Comparison of ENCODE assay signal across 27 cellular contexts in the genomic region with DNA sequence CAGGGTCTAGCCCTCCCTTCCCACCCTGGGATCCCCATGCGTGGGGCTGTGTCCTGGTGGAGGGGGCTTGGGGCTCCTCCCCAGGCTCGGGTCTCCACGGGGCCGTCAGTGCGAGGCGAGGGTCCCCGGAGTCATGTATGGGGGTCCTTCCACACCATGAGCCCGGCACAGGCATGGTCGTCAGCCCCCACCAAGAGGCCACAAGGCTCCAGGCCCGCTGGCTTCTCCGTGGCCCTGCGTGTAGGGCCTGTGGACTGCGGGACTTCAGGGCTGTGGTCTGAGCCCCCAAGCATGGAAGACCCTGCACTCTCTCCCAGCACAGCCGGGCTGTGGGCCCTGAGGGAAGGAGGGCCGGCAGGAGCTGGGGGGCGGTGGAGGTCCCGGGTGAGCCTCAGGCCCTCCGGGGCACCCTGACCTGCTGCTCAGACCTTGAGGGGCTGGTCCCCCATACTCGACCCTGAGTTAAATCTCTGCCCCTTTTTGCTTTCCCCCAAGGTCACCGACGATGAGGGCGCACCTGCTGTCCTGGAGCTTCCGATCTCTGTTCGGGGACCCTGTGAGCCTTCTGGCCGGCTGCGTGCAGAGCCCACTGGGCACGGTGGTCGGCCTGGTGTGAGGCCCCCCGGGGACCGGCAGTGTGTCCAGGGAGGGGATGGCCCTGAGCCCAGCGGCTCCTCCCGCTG. TPM values are rescaled to one million over a fixed set of nuclear protein-coding genes. Genes with fewer than 3 reads are reported as not detected.
DNase-seq lines count a peak whose midpoint lies in the region; ATAC-seq, FAIRE-seq and TF ChIP-seq lines count a peak whose summit lies in the region.
"Had no signal": no experiment of that assay in that cellular context is flagged by ENCODE, and none has a peak within 500 bp of the region (broad histone marks: within the 10 kb centered on the region; RNA-seq: fewer than 3 reads in every experiment).

No MANE protein-coding gene starts in this region.

- ATAC-seq in body of pancreas (no peak), lower lobe of right lung (no peak)
- ATAC-seq: activated CD4-positive, CD25-positive, alpha-beta regulatory T cell treated with anti-CD3 and anti-CD28 coated beads, Interleukin-2, amount 50 U/mL, for 24 hours; activated CD8-positive, alpha-beta T cell treated with anti-CD3 and anti-CD28 coated beads for 36 hours; HCT116; K562; left lung; mucosa of descending colon; stimulated activated naive CD8-positive, alpha-beta T cell treated with anti-CD3 and anti-CD28 coated beads, Interleukin-15, Interleukin-2, amounts not matched to agents 100 U/mL and 50 U/mL, for 24 hours had no signal

- H3K9me3 ChIP-seq in body of pancreas: no peaks in the 10 kb centered on the region
- H3K9me3 ChIP-seq in lower lobe of right lung: no peaks in the 10 kb centered on the region
- no peaks in the 10 kb centered on the region for H3K9me3 ChIP-seq in subcutaneous abdominal adipose tissue (ENCODE audit: control insufficient read depth in 5 of 5, low read length in 5 of 5)
- H3K9me3 ChIP-seq: left lung, mucosa of descending colon had no signal

- TF ChIP-seq CTCF in CD14-positive monocyte (IDR thresholded peaks at IDR 0.05): no peak
- no peak for TF ChIP-seq CTCF in body of pancreas (IDR thresholded peaks at IDR 0.05)
- TF ChIP-seq CTCF in lower lobe of right lung (IDR thresholded peaks at IDR 0.05): no peak

- peak overlapping the region in 5 of 7 donors; percentile 57 to 92 (median 90) for H3K27ac Mint-ChIP-seq in CD14-positive monocyte
- H3K27ac Mint-ChIP-seq: activated CD8-positive, alpha-beta T cell treated with anti-CD3 and anti-CD28 coated beads for 36 hours; CD4-positive, CD25-positive, alpha-beta regulatory T cell had no signal

- peaks cover 0 to 1% (median 0%) of the 10 kb centered on the region in 3 donors for H3K27me3 Mint-ChIP-seq in CD14-positive monocyte (ENCODE audit: low read depth in 3 of 3)
- H3K27me3 Mint-ChIP-seq: activated CD8-positive, alpha-beta T cell treated with anti-CD3 and anti-CD28 coated beads for 36 hours; CD4-positive, CD25-positive, alpha-beta regulatory T cell had no signal

- no peaks in the 10 kb centered on the region for H3K36me3 ChIP-seq in body of pancreas (replicated peaks in 1 of 2; ENCODE audit: insufficient read depth in 1 of 2, low read depth in 2 of 2)
- H3K36me3 ChIP-seq in lower lobe of right lung: peaks cover 10% of the 10 kb centered on the region
- H3K36me3 ChIP-seq in subcutaneous abdominal adipose tissue (ENCODE audit: control insufficient read depth in 5 of 5, insufficient read depth in 5 of 5, low read length in 5 of 5): peaks cover 0 to 15% (median 11%) of the 10 kb centered on the region in 5 donors

- TF ChIP-seq POLR2A in body of pancreas (IDR thresholded peaks at IDR 0.05) (no peak), H54 (IDR thresholded peaks at IDR 0.05; ENCODE audit: low read depth, low read length) (no peak)

- no peak for DNase-seq in CD14-positive monocyte (ENCODE audit: low spot score)
- DNase-seq in body of pancreas: no peak
- no peak for DNase-seq in lower lobe of right lung
- DNase-seq in NCI-H774 (lab: John Stamatoyannopoulos, UW): no peak
- DNase-seq in iPS-NIHi7 (ENCODE audit: extremely low spot score): no peak
- DNase-seq in H54 (ENCODE audit: insufficient read length, low spot score): no peak
- no peak for DNase-seq in activated CD8-positive, alpha-beta memory T cell treated with anti-CD3 and anti-CD28 coated beads, Interleukin-2, amount 50 U/mL, for 4 hours
- DNase-seq: activated CD8-positive, alpha-beta T cell treated with anti-CD3 and anti-CD28 coated beads for 36 hours; activated T-cell treated with anti-CD3 and anti-CD28 coated beads, Interleukin-2, amount 50 U/mL, for 1 hour; CD4-positive, CD25-positive, alpha-beta regulatory T cell; dermis blood vessel endothelial cell; DMS 273 treated with DMSO at 0.1 percent for 48 hours; NCI-H146; NCI-H2171; NCI-H526; RPMI8226; small intestine; stimulated activated CD4-positive, alpha-beta T cell treated with anti-CD3 and anti-CD28 coated beads, Interleukin-4, amount 100 ng/mL, for 1 hour; stimulated activated naive CD8-positive, alpha-beta T cell treated with anti-CD3 and anti-CD28 coated beads, Interleukin-15, Interleukin-2, amounts not matched to agents 100 U/mL and 50 U/mL, for 24 hours had no signal

- no peak for FAIRE-seq in H54 (lab: Jason Lieb, UNC)
- FAIRE-seq: bronchial epithelial cell, K562, small intestine, urothelium cell line had no signal

- H3K9ac ChIP-seq in subcutaneous abdominal adipose tissue (ENCODE audit: low read length in 5 of 5): no peak overlapping the region

- H3K27me3 ChIP-seq in body of pancreas (no peaks in the 10 kb centered on the region), lower lobe of right lung (ENCODE audit: low read depth) (no peaks in the 10 kb centered on the region), subcutaneous abdominal adipose tissue (ENCODE audit: control insufficient read depth in 5 of 5, insufficient read depth in 4 of 5, low read length in 5 of 5) (no peaks in the 10 kb centered on the region)
- H3K27me3 ChIP-seq: left lung had no signal

- H3K36me3 Mint-ChIP-seq in CD14-positive monocyte: peaks cover 22 to 30% of the 10 kb centered on the region in 2 donors

- H3K4me3 Mint-ChIP-seq in CD14-positive monocyte: no peak overlapping the region
- H3K4me3 Mint-ChIP-seq: activated CD8-positive, alpha-beta T cell treated with anti-CD3 and anti-CD28 coated beads for 36 hours; CD4-positive, CD25-positive, alpha-beta regulatory T cell had no signal

- 77% methylated on average over 15 of the region's 32 CpGs; no CpG with 5 or more reads in 1 of the 2 donors for WGBS in body of pancreas, 2 donors

- no peak overlapping the region for H3K4me3 ChIP-seq in body of pancreas
- H3K4me3 ChIP-seq in lower lobe of right lung: no peak overlapping the region
- no peak overlapping the region for H3K4me3 ChIP-seq in subcutaneous abdominal adipose tissue (ENCODE audit: low read depth in 1 of 5, low read length in 5 of 5)
- H3K4me3 ChIP-seq: K562, left lung, mucosa of descending colon had no signal

- H3K9me3 Mint-ChIP-seq in CD14-positive monocyte: peaks cover 0 to 2% (median 0%) of the 10 kb centered on the region in 7 donors
- H3K9me3 Mint-ChIP-seq: activated CD8-positive, alpha-beta T cell treated with anti-CD3 and anti-CD28 coated beads for 36 hours; CD4-positive, CD25-positive, alpha-beta regulatory T cell had no signal

- H3K4me1 ChIP-seq in body of pancreas: peaks cover 92% of the 10 kb centered on the region
- peaks cover 78% of the 10 kb centered on the region for H3K4me1 ChIP-seq in lower lobe of right lung
- peaks cover 5 to 84% (median 70%) of the 10 kb centered on the region in 5 donors for H3K4me1 ChIP-seq in subcutaneous abdominal adipose tissue (ENCODE audit: control insufficient read depth in 5 of 5, insufficient read depth in 5 of 5, low read length in 5 of 5)

- intact Hi-C loops in CD14-positive monocyte (cut with micrococcal nuclease) (no loop called here), body of pancreas (cut with DNase I) (no loop called here), lower lobe of right lung (cut with DNase I) (no loop called here)

- H3K27ac ChIP-seq in body of pancreas (peak overlapping the region; percentile 51 to 98 (median 94)), lower lobe of right lung (peak overlapping the region; percentile 95), subcutaneous abdominal adipose tissue (ENCODE audit: low read depth, low read length) (peak overlapping the region; percentile 41)

- peaks cover 71% of the 10 kb centered on the region for H3K4me1 Mint-ChIP-seq in CD14-positive monocyte

RNA-seq across cellular contexts. Expression of a gene that starts 19.7 kb away (rescaled TPM):
- 1 to 10 TPM; 2.4 to 2.7 TPM for polyA plus RNA-seq in CD14-positive monocyte
- total RNA-seq in body of pancreas (10 to 100 TPM; 31.9 to 46.5 TPM), lower lobe of right lung (25.2 TPM)

Comparison
In these comparisons a context has a peak if more than half of its experiments do, and no peak if none do; other contexts are left out.
1. H3K27ac ChIP-seq: peak in every context shown above with its lines; median percentile 95 in lower lobe of right lung; 94 in body of pancreas; 41 in subcutaneous abdominal adipose tissue.